Comparison of ENCODE assay signal across 8 cellular contexts in genomic region chr13:42039946-42040729, GRCh38. TPM values are rescaled to one million over a fixed set of nuclear protein-coding genes. Genes with fewer than 3 reads are reported as not detected.
DNase-seq lines count a peak whose midpoint lies in the region; TF ChIP-seq lines count a peak whose summit lies in the region.

No MANE protein-coding gene starts in this region.

- peak; percentile 88 for TF ChIP-seq POLR2A in transverse colon (IDR thresholded peaks at IDR 0.05)

- TF ChIP-seq CTCF in LNCaP clone FGC (IDR thresholded peaks at IDR 0.05; ENCODE audit: control insufficient read depth, extremely low read depth, insufficient read depth): no peak
- TF ChIP-seq CTCF in transverse colon (IDR thresholded peaks at IDR 0.05): peak in 2 of 5 experiments; percentile 20 to 34

- H3K4me3 ChIP-seq in LNCaP clone FGC (ENCODE audit: low read depth, low read length) (peak overlapping the region; percentile 61), transverse colon (peak overlapping the region; percentile 80 to 92 (median 86))

- H3K27me3 ChIP-seq in transverse colon: no peaks in the 10 kb centered on the region

- H3K36me3 ChIP-seq in transverse colon: no peaks in the 10 kb centered on the region

- intact Hi-C loops in cardiac septum (cut with DNase I) (loop anchor here (1.0 to 5.0 kb wide), 2 partner anchors 79 to 373 kb away; partner anchors contain the start of gene VWA8), transverse colon (cut with DNase I; ENCODE audit: low total_unique reads) (loop anchor here (5.0 kb wide), 1 partner anchor 78 kb away; the partner anchor contains the start of gene VWA8)

- DNase-seq in GDM1 (lab: John Stamatoyannopoulos, UW) (peak; percentile 86), H4 (ENCODE audit: low spot score) (peak; percentile 42), LNCaP clone FGC (ENCODE audit: low read depth) (no peak), SKM-1 (lab: John Stamatoyannopoulos, UW; ENCODE audit: unreplicated experiment) (peak; percentile 62), cardiac septum (ENCODE audit: low spot score) (peak; percentile 93), pons (ENCODE audit: low spot score) (peak; percentile 76), transverse colon (peak; percentile 95)
- DNase-seq in activated naive CD8-positive, alpha-beta T cell treated with anti-CD3 and anti-CD28 coated beads, Interleukin-2, amount 50 U/mL, for 16 hours (ENCODE audit: low read depth, low spot score): peak; percentile 78

- peaks cover 0 to 4% of the 10 kb centered on the region in 2 donors for H3K9me3 ChIP-seq in transverse colon

- no peak for TF ChIP-seq EP300 in transverse colon (IDR thresholded peaks at IDR 0.05; ENCODE audit: low read depth)

- peaks cover 2 to 19% (median 17%) of the 10 kb centered on the region in 4 donors for H3K4me1 ChIP-seq in transverse colon

- peak overlapping the region; percentile 96 to 100 (median 98) for H3K27ac ChIP-seq in transverse colon

- WGBS in transverse colon (ENCODE audit: low coverage in 1 of 2), 2 donors: 0 to 1% methylated on average over 3 to 63 of the region's 91 CpGs

- in situ Hi-C loops in transverse colon (cut with MboI; ENCODE audit: low pct_ligation_motif_present in 1 of 4, low pct_unique_long_range_greater_than_20kb in 1 of 4, low sequenced_read_pairs in 3 of 4): loop anchor here in 1 of 4 donors (25.0 kb wide), 1 partner anchor 128 kb away; no protein-coding TSS in a partner anchor

RNA-seq across cellular contexts. Expression of gene DGKH, which starts 8.3 kb away (rescaled TPM):
- 2.7 and 3.3 TPM in 2 replicates for total RNA-seq in H4 (2014; rRNA removed; shearing (Covaris generic))
- 13.5 TPM for total RNA-seq in cardiac septum
- total RNA-seq in transverse colon: 10 to 100 TPM; 19.4 to 35.6 (median 25.0) TPM
